31 cellular contexts compared by ENCODE assay signal in genomic region chr9:68648164-68648563, GRCh38. TPM values are rescaled to one million over a fixed set of nuclear protein-coding genes. Genes with fewer than 3 reads are reported as not detected.
"Had no signal": no experiment of that assay in that cellular context is flagged by ENCODE, and none has a peak within 500 bp of the region (broad histone marks: within the 10 kb centered on the region; RNA-seq: fewer than 3 reads in every experiment).

No MANE protein-coding gene starts in this region.

- H3K4me3 ChIP-seq: ascending aorta, cardiac muscle cell, SJCRH30, SK-N-MC had no signal

- H3K4me1 ChIP-seq: ascending aorta, SJCRH30 had no signal

- H3K27ac Mint-ChIP-seq: activated CD4-positive, alpha-beta memory T cell treated with anti-CD3 and anti-CD28 coated beads for 36 hours; activated CD4-positive, alpha-beta T cell treated with anti-CD3 and anti-CD28 coated beads, Interleukin-2, amount 10 ng/mL, durations not matched to agents 7 days and 5 days; activated naive CD4-positive, alpha-beta T cell treated with anti-CD3 and anti-CD28 coated beads, Interleukin-2, amount 50 U/mL, for 24 hours; activated naive CD8-positive, alpha-beta T cell treated with anti-CD3 and anti-CD28 coated beads, Interleukin-2, amount 10 ng/mL, durations not matched to agents 7 days and 5 days had no signal

- H3K4me1 Mint-ChIP-seq: activated naive CD4-positive, alpha-beta T cell treated with anti-CD3 and anti-CD28 coated beads, Interleukin-2, amount 50 U/mL, for 24 hours; central memory CD8-positive, alpha-beta T cell had no signal

- ATAC-seq: activated T-cell treated with anti-CD3 and anti-CD28 coated beads, Interleukin-2, amount 50 U/mL, for 4 hours; Panc1 had no signal

- H3K4me3 Mint-ChIP-seq: activated CD4-positive, alpha-beta memory T cell treated with anti-CD3 and anti-CD28 coated beads for 36 hours; activated CD4-positive, alpha-beta T cell treated with anti-CD3 and anti-CD28 coated beads, Interleukin-2, amount 10 ng/mL, durations not matched to agents 7 days and 5 days; activated naive CD4-positive, alpha-beta T cell treated with anti-CD3 and anti-CD28 coated beads, Interleukin-2, amount 50 U/mL, for 24 hours; activated naive CD8-positive, alpha-beta T cell treated with anti-CD3 and anti-CD28 coated beads, Interleukin-2, amount 10 ng/mL, durations not matched to agents 7 days and 5 days; activated T-cell treated with anti-CD3 and anti-CD28 coated beads, Interleukin-2, amount 50 U/mL, for 4 hours; central memory CD8-positive, alpha-beta T cell had no signal

- H3K9me3 Mint-ChIP-seq: activated CD4-positive, alpha-beta memory T cell treated with anti-CD3 and anti-CD28 coated beads for 36 hours; activated CD4-positive, alpha-beta T cell treated with anti-CD3 and anti-CD28 coated beads, Interleukin-2, amount 10 ng/mL, durations not matched to agents 7 days and 5 days; activated naive CD4-positive, alpha-beta T cell treated with anti-CD3 and anti-CD28 coated beads, Interleukin-2, amount 50 U/mL, for 24 hours; activated naive CD8-positive, alpha-beta T cell treated with anti-CD3 and anti-CD28 coated beads, Interleukin-2, amount 10 ng/mL, durations not matched to agents 7 days and 5 days; activated T-cell treated with anti-CD3 and anti-CD28 coated beads, Interleukin-2, amount 50 U/mL, for 4 hours; central memory CD8-positive, alpha-beta T cell had no signal

- H3K36me3 Mint-ChIP-seq: activated CD4-positive, alpha-beta memory T cell treated with anti-CD3 and anti-CD28 coated beads for 36 hours; activated naive CD4-positive, alpha-beta T cell treated with anti-CD3 and anti-CD28 coated beads, Interleukin-2, amount 50 U/mL, for 24 hours; activated naive CD8-positive, alpha-beta T cell treated with anti-CD3 and anti-CD28 coated beads, Interleukin-2, amount 10 ng/mL, durations not matched to agents 7 days and 5 days had no signal

- H3K27me3 ChIP-seq: ascending aorta, cardiac muscle cell, SJCRH30 had no signal

- H3K27ac ChIP-seq: ascending aorta, cardiac muscle cell, SJCRH30, SK-N-MC, WERI-Rb-1 had no signal

- H3K36me3 ChIP-seq: ascending aorta, cardiac muscle cell, SJCRH30, WERI-Rb-1 had no signal

- H3K9me3 ChIP-seq: ascending aorta, SJCRH30 had no signal

- DNase-seq: activated CD4-positive, alpha-beta memory T cell treated with anti-CD3 and anti-CD28 coated beads for 36 hours; activated CD4-positive, alpha-beta T cell treated with anti-CD3 and anti-CD28 coated beads, Interleukin-2, amount 10 ng/mL, durations not matched to agents 7 days and 5 days; activated CD8-positive, alpha-beta memory T cell treated with anti-CD3 and anti-CD28 coated beads, Interleukin-2, amount 50 U/mL, for 4 hours; activated effector memory CD4-positive, alpha-beta T cell treated with anti-CD3 and anti-CD28 coated beads, Interleukin-2, amount 50 U/mL, for 16 hours; activated naive CD4-positive, alpha-beta T cell; activated naive CD8-positive, alpha-beta T cell treated with anti-CD3 and anti-CD28 coated beads, Interleukin-2, amount 10 ng/mL, durations not matched to agents 7 days and 5 days; activated T-cell treated with anti-CD3 and anti-CD28 coated beads for 4 hours; activated T-cell treated with anti-CD3 and anti-CD28 coated beads, Interleukin-2, amount 50 U/mL, for 4 hours; amygdala; KG1; MM.1S; MV-4-11; NCI-H1092; NCI-H1436 treated with DMSO at 0.1 percent for 48 hours; NCI-H1694 treated with DMSO at 0.1 percent for 48 hours; NCI-H2029; NCI-H345; NCI-H524 treated with DMSO at 0.1 percent for 48 hours; NK-92 treated with Interleukin-12 subunit alpha and Interleukin-12 subunit beta, amount 100 ng/mL, for 24 hours; SHP77; SJCRH30; T1000; WERI-Rb-1 had no signal

RNA-seq across cellular contexts. Expression of gene PIP5K1B, which starts 56.9 kb away (rescaled TPM):
- total RNA-seq: LHCN-M2, RPMI7951 had no signal
